8 cellular contexts compared by ENCODE assay signal in genomic region chr13:99981115-99982020, GRCh38. TPM values are rescaled to one million over a fixed set of nuclear protein-coding genes. Genes with fewer than 3 reads are reported as not detected.
A peak's percentile ranks its signal among the peaks of the same experiment; 100 is the strongest.
DNase-seq lines count a peak whose midpoint lies in the region; ATAC-seq and TF ChIP-seq lines count a peak whose summit lies in the region.

ZIC2 (plus strand) TSS chr13:99981784; CDS start chr13:99982065, 281 bp downstream.

- DNase-seq in AG04449 (ENCODE audit: low read depth, low spot score), result no peak
- peak; percentile 85 for DNase-seq in NCI-H748 treated with DMSO at 0.1 percent for 48 hours (lab: John Stamatoyannopoulos, UW)
- DNase-seq in body of pancreas, result no peak
- DNase-seq in kidney epithelial cell (ENCODE audit: low read depth), result no peak
- no peak for DNase-seq in testis

- CTCF ChIA-PET in AG04449 (lab: Yijun Ruan, JAX), result interaction anchor here (1.0 to 2.1 kb wide), 2 partner anchors 9 to 253 kb away, joined by 3 to 4 read pairs; no protein-coding TSS in a partner anchor

- H3K27ac ChIP-seq in body of pancreas, result no peak within 1 kb of the TSS
- no peak within 1 kb of the TSS for H3K27ac ChIP-seq in testis

- ATAC-seq in GM18505 (IDR thresholded peaks at IDR 0.05; ENCODE audit: unreplicated experiment) (peak; percentile 41), body of pancreas (peak; percentile 19), HG03196 (IDR thresholded peaks at IDR 0.05; ENCODE audit: unreplicated experiment) (no peak), HG03025 (IDR thresholded peaks at IDR 0.05; ENCODE audit: low FRiP score, unreplicated experiment) (no peak)

- H3K4me3 ChIP-seq in AG04449 (ENCODE audit: low read depth, low read length) (peak within 1 kb of the TSS; percentile 39), body of pancreas (peak within 1 kb of the TSS; percentile 5 to 18), kidney epithelial cell (ENCODE audit: low read depth, low read length) (peak within 1 kb of the TSS; percentile 40), testis (peak within 1 kb of the TSS; percentile 40 to 47)

- H3K4me1 ChIP-seq in body of pancreas (peaks cover 28% of the 10 kb centered on the region), testis (peaks cover 5% of the 10 kb centered on the region)

- intact Hi-C loops in body of pancreas (cut with DNase I), result no loop called here
- intact Hi-C loops in testis (cut with DNase I; ENCODE audit: low total_unique reads), result no loop called here

- H3K27me3 ChIP-seq in body of pancreas (peaks cover 7 to 62% of the 10 kb centered on the region in 2 donors), kidney epithelial cell (ENCODE audit: control insufficient read depth, insufficient read depth, low read length) (peaks cover 77% of the 10 kb centered on the region), testis (no peaks in the 10 kb centered on the region)

- TF ChIP-seq CTCF in AG04449 (IDR thresholded peaks at IDR 0.05; ENCODE audit: insufficient read depth, low read length, missing control alignments) (no peak), body of pancreas (IDR thresholded peaks at IDR 0.05) (no peak), kidney epithelial cell (IDR thresholded peaks at IDR 0.05; ENCODE audit: insufficient read depth, low read length, poor library complexity, severe bottlenecking) (no peak), testis (IDR thresholded peaks at IDR 0.05) (no peak)

- POLR2A ChIA-PET in AG04449 (lab: Yijun Ruan, JAX), result no interaction called here

- H3K36me3 ChIP-seq in body of pancreas (replicated peaks in 1 of 2; ENCODE audit: insufficient read depth in 1 of 2, low read depth in 2 of 2), result no peaks in the 10 kb centered on the region
- no peaks in the 10 kb centered on the region for H3K36me3 ChIP-seq in kidney epithelial cell (ENCODE audit: control insufficient read depth, insufficient read depth, low read length)
- H3K36me3 ChIP-seq in testis (ENCODE audit: low read depth, missing control alignments), result no peaks in the 10 kb centered on the region

- H3K9me3 ChIP-seq in body of pancreas (no peaks in the 10 kb centered on the region), testis (no peaks in the 10 kb centered on the region)

- 1 to 2% methylated on average over 26 to 103 of the region's 120 CpGs for WGBS in body of pancreas, 2 donors
- WGBS in testis, 2 donors, result 2 to 6% methylated on average over 10 to 79 of the region's 120 CpGs

- TF ChIP-seq POLR2A in GM18505 (IDR thresholded peaks at IDR 0.05; ENCODE audit: borderline replicate concordance, extremely low read depth, insufficient read depth, insufficient read length) (no peak), body of pancreas (IDR thresholded peaks at IDR 0.05) (no peak), testis (IDR thresholded peaks at IDR 0.05) (no peak)

RNA-seq across cellular contexts. Expression of gene ZIC2, which starts in this region (rescaled TPM):
- total RNA-seq in body of pancreas, result not detected
- not detected in 2 replicates for total RNA-seq in kidney epithelial cell
- total RNA-seq in testis, result 1 to 10 TPM; 1.3 to 6.9 TPM
- polyA plus RNA-seq in testis (ENCODE audit: insufficient read depth, low read depth, low replicate concordance), result 11.5 TPM

Comparison
In these comparisons a context has a peak if more than half of its experiments do, and no peak if none do; other contexts are left out.
1. Peak in ATAC-seq and H3K4me3 ChIP-seq in body of pancreas; RNA of the gene not detected or under 1 TPM.